26 cellular contexts compared by ENCODE assay signal in the genomic region with DNA sequence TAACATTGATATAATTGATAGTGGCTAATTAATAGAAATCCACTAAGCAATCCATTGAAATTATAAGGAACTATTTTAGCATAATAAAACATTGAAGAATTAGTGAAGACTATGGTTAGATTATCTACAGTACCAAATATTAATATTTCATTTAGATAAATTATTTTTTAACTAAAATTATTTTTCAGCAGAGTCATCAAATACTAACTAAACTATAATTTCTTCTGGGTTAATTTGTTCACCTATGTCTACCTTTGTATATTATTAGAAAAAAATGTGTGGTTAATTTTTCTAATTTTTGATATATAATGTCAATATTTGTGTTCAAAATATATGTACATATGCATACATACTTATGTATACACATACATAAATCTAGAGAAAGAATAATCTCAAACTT.
"Had no signal": no experiment of that assay in that cellular context is flagged by ENCODE, and none has a peak within 500 bp of the region (broad histone marks: within the 10 kb centered on the region; RNA-seq: fewer than 3 reads in every experiment).

No MANE protein-coding gene starts in this region.

- H3K27me3 ChIP-seq: neutrophil, right lobe of liver, sigmoid colon, stomach, thyroid gland, tibial nerve, upper lobe of left lung, uterus had no signal

- H3K36me3 ChIP-seq: neutrophil, right lobe of liver, sigmoid colon, stomach, thoracic aorta, thyroid gland, tibial nerve, upper lobe of left lung, uterus had no signal

- H3K9me3 ChIP-seq: neutrophil, psoas muscle, right lobe of liver, sigmoid colon, stomach, thoracic aorta, thyroid gland, tibial nerve, upper lobe of left lung, uterus had no signal

- H3K27ac ChIP-seq: neutrophil, parathyroid adenoma, psoas muscle, right lobe of liver, sigmoid colon, stomach, thoracic aorta, thyroid gland, tibial nerve, upper lobe of left lung, uterus had no signal

- H2AFZ ChIP-seq: parathyroid adenoma had no signal

- ATAC-seq: naive thymus-derived CD8-positive, alpha-beta T cell; natural killer cell treated with Interleukin-12 subunit alpha and Interleukin-12 subunit beta and Interleukin-15 and Interleukin-18, amount 100 ng/mL, for 72 hours; psoas muscle; right cardiac atrium; right lobe of liver; stimulated activated effector memory CD8-positive, alpha-beta T cell treated with anti-CD3 and anti-CD28 coated beads, Interleukin-12 subunit alpha, Interleukin-12 subunit beta, amount 100 ng/mL, for 72 hours had no signal

- H3K4me1 ChIP-seq: parathyroid adenoma, psoas muscle, right lobe of liver, sigmoid colon, stomach, thyroid gland, tibial nerve, upper lobe of left lung, uterus had no signal

- FAIRE-seq: small intestine had no signal

- DNase-seq: naive thymus-derived CD8-positive, alpha-beta T cell; nephron progenitor cell; nucleus accumbens; posterior cingulate gyrus; psoas muscle; right cardiac atrium; right lobe of liver; sigmoid colon; small intestine; stimulated activated CD4-positive, alpha-beta T cell treated with anti-CD3 and anti-CD28 coated beads, Interleukin-15, amount 100 ng/mL, for 24 hours; stimulated activated CD4-positive, alpha-beta T cell treated with anti-CD3 and anti-CD28 coated beads, Interleukin-2, amount 100 ng/mL, for 24 hours; stimulated activated CD4-positive, alpha-beta T cell treated with anti-CD3 and anti-CD28 coated beads, Interleukin-2, amount 100 ng/mL, for 48 hours; stimulated activated CD4-positive, alpha-beta T cell treated with anti-CD3 and anti-CD28 coated beads, Interleukin-4, amount 100 ng/mL, for 24 hours; stimulated activated naive B cell treated with anti-CD40 and anti-IgM and Interleukin-4, amounts not matched to agents 10 μg/mL and 1 μg/mL and 100 μg/mL, for 72 hours; stimulated activated naive CD4-positive, alpha-beta T cell treated with Interleukin-2 at 50 U/mL for 16 hours; stomach; thyroid gland; trophoblast cell; upper lobe of left lung; uterus had no signal

- H3K4me3 ChIP-seq: psoas muscle, right lobe of liver, sigmoid colon, stomach, thoracic aorta, thyroid gland, tibial nerve, upper lobe of left lung, uterus had no signal

- H3K9ac ChIP-seq: parathyroid adenoma had no signal

- H3K79me2 ChIP-seq: parathyroid adenoma had no signal
